In genomic region chr15:50905055-50905454, GRCh38 we compare ENCODE assay signal across 30 cellular contexts.
"Had no signal": no experiment of that assay in that cellular context is flagged by ENCODE, and none has a peak within 500 bp of the region (broad histone marks: within the 10 kb centered on the region; RNA-seq: fewer than 3 reads in every experiment).

No MANE protein-coding gene starts in this region.

- H3K27me3 ChIP-seq: esophagus muscularis mucosa, foreskin keratinocyte, hepatocyte, neural progenitor cell, stomach, suprapubic skin, tibial artery had no signal

- H3K27ac ChIP-seq: esophagus muscularis mucosa, foreskin keratinocyte, hepatocyte, neural progenitor cell, parathyroid adenoma, stomach, suprapubic skin, tibial artery had no signal

- H3K4me1 ChIP-seq: neural progenitor cell, parathyroid adenoma had no signal

- DNase-seq: activated CD4-positive, alpha-beta T cell treated with anti-CD3 and anti-CD28 coated beads for 1 hour; activated CD8-positive, alpha-beta memory T cell treated with anti-CD3 and anti-CD28 coated beads for 24 hours; activated CD8-positive, alpha-beta memory T cell treated with anti-CD3 and anti-CD28 coated beads, Interleukin-2, amount 50 U/mL, for 4 hours; activated T-cell treated with anti-CD3 and anti-CD28 coated beads, Interleukin-2, amount 50 U/mL, for 24 hours; anterior cingulate cortex; dermis blood vessel endothelial cell; effector CD4-positive, alpha-beta T cell; foreskin keratinocyte; glutamatergic neuron; left cardiac atrium; left ventricle myocardium superior; occipital lobe; right cardiac atrium; stimulated activated CD4-positive, alpha-beta T cell treated with anti-CD3 and anti-CD28 coated beads, Interleukin-15, amount 100 ng/mL, for 24 hours; stimulated activated CD4-positive, alpha-beta T cell treated with anti-CD3 and anti-CD28 coated beads, Interleukin-2, amount 100 ng/mL, for 24 hours; stimulated activated naive B cell treated with anti-CD40 and anti-IgM and Interleukin-4, amounts not matched to agents 10 μg/mL and 1 μg/mL and 100 μg/mL, for 72 hours; stomach; T-helper 2 cell; tibial artery had no signal

- FAIRE-seq: bronchial epithelial cell, keratinocyte had no signal

- H2AFZ ChIP-seq: hepatocyte, neural progenitor cell, parathyroid adenoma had no signal

- H3K4me3 Mint-ChIP-seq: activated naive CD4-positive, alpha-beta T cell treated with anti-CD3 and anti-CD28 coated beads, Interleukin-2, amount 50 U/mL, for 24 hours; activated T-cell treated with anti-CD3 and anti-CD28 coated beads, Interleukin-2, amount 50 U/mL, for 24 hours; central memory CD8-positive, alpha-beta T cell; neural progenitor cell; stimulated activated naive B cell treated with anti-CD40 and anti-IgM and Interleukin-4, amounts not matched to agents 10 μg/mL and 1 μg/mL and 100 μg/mL, for 72 hours; WTC11 had no signal

- H3K9ac ChIP-seq: neural progenitor cell, parathyroid adenoma had no signal

- H3K4me3 ChIP-seq: esophagus muscularis mucosa, hepatocyte, neural progenitor cell, stomach, suprapubic skin, tibial artery had no signal

- H3K9me3 ChIP-seq: esophagus muscularis mucosa, stomach, suprapubic skin, tibial artery had no signal

- ATAC-seq: foreskin keratinocyte; left cardiac atrium; left ventricle myocardium superior; right cardiac atrium; stimulated activated naive B cell treated with anti-CD40 and anti-IgM and Interleukin-4, amounts not matched to agents 10 μg/mL and 1 μg/mL and 100 μg/mL, for 72 hours; WTC11 had no signal

- H3K27ac Mint-ChIP-seq: activated naive CD4-positive, alpha-beta T cell treated with anti-CD3 and anti-CD28 coated beads, Interleukin-2, amount 50 U/mL, for 24 hours; activated T-cell treated with anti-CD3 and anti-CD28 coated beads, Interleukin-2, amount 50 U/mL, for 24 hours; activated T-helper 2 cell treated with anti-CD3 and anti-CD28 coated beads, Interferon-gamma antibody, Interleukin-2, Interleukin-4, amounts not matched to agents 10 μg/mL and 5 μg/mL and 100 μg/mL, durations not matched to agents 14 hours and 24 hours and 36 hours; neural progenitor cell; stimulated activated naive B cell treated with anti-CD40 and anti-IgM and Interleukin-4, amounts not matched to agents 10 μg/mL and 1 μg/mL and 100 μg/mL, for 72 hours; WTC11 had no signal

- H3K4me2 ChIP-seq: hepatocyte, neural progenitor cell had no signal

- H3K36me3 ChIP-seq: esophagus muscularis mucosa, neural progenitor cell, stomach, suprapubic skin, tibial artery had no signal

- H3K36me3 Mint-ChIP-seq: WTC11 had no signal

- H3K9me3 Mint-ChIP-seq: activated naive CD4-positive, alpha-beta T cell treated with anti-CD3 and anti-CD28 coated beads, Interleukin-2, amount 50 U/mL, for 24 hours; activated T-cell treated with anti-CD3 and anti-CD28 coated beads, Interleukin-2, amount 50 U/mL, for 24 hours; activated T-helper 2 cell treated with anti-CD3 and anti-CD28 coated beads, Interferon-gamma antibody, Interleukin-2, Interleukin-4, amounts not matched to agents 10 μg/mL and 5 μg/mL and 100 μg/mL, durations not matched to agents 14 hours and 24 hours and 36 hours; central memory CD8-positive, alpha-beta T cell; neural progenitor cell; stimulated activated naive B cell treated with anti-CD40 and anti-IgM and Interleukin-4, amounts not matched to agents 10 μg/mL and 1 μg/mL and 100 μg/mL, for 72 hours; WTC11 had no signal

- H3K27me3 Mint-ChIP-seq: activated naive CD4-positive, alpha-beta T cell treated with anti-CD3 and anti-CD28 coated beads, Interleukin-2, amount 50 U/mL, for 24 hours; activated T-cell treated with anti-CD3 and anti-CD28 coated beads, Interleukin-2, amount 50 U/mL, for 24 hours; central memory CD8-positive, alpha-beta T cell; stimulated activated naive B cell treated with anti-CD40 and anti-IgM and Interleukin-4, amounts not matched to agents 10 μg/mL and 1 μg/mL and 100 μg/mL, for 72 hours had no signal
